In genomic region chr2:144583741-144584453, GRCh38 we compare ENCODE assay signal across 11 cellular contexts.
DNase-seq lines count a peak whose midpoint lies in the region; ATAC-seq, FAIRE-seq and TF ChIP-seq lines count a peak whose summit lies in the region.
"Had no signal": no experiment of that assay in that cellular context is flagged by ENCODE, and none has a peak within 500 bp of the region (broad histone marks: within the 10 kb centered on the region; RNA-seq: fewer than 3 reads in every experiment).

No MANE protein-coding gene starts in this region.

- FAIRE-seq in bronchial epithelial cell (lab: Jason Lieb, UNC): peak; percentile 55

- no peak for TF ChIP-seq POLR2A in IMR-90 (IDR thresholded peaks at IDR 0.05; ENCODE audit: low read depth, low read length)

- 86 to 100% methylated on average over 1 to 2 of the region's 4 CpGs for WGBS in IMR-90 (ENCODE audit: extremely low coverage in 2 of 2, insufficient read length in 1 of 2), 2 experiments

- no peaks in the 10 kb centered on the region for H3K27me3 ChIP-seq in BJ (ENCODE audit: control insufficient read depth, insufficient read depth, low read length)
- H3K27me3 ChIP-seq in IMR-90 (ENCODE audit: control insufficient read depth, insufficient read depth, low read length): no peaks in the 10 kb centered on the region
- H3K27me3 ChIP-seq in bronchial epithelial cell (ENCODE audit: control insufficient read depth, insufficient read depth, low read length): no peaks in the 10 kb centered on the region
- no peaks in the 10 kb centered on the region for H3K27me3 ChIP-seq in left lung

- H2AK5ac ChIP-seq in IMR-90 (ENCODE audit: low read depth, low read length): no peak overlapping the region

- no peak overlapping the region for H3K4me3 ChIP-seq in BJ (ENCODE audit: low read depth, low read length)
- no peak overlapping the region for H3K4me3 ChIP-seq in IMR-90 (ENCODE audit: insufficient read depth, low read depth, low read length)
- H3K4me3 ChIP-seq in bronchial epithelial cell (ENCODE audit: low read depth, low read length): no peak overlapping the region
- H3K4me3 ChIP-seq in left lung: no peak overlapping the region
- H3K4me3 ChIP-seq: psoas muscle had no signal

- peak overlapping the region in 4 of 10 donors; percentile 4 to 13 (median 6) for H3K27ac Mint-ChIP-seq in naive thymus-derived CD8-positive, alpha-beta T cell

- DNase-seq in BJ (ENCODE audit: low read depth) (peak; percentile 62), IMR-90 (peak; percentile 90), bronchial epithelial cell (ENCODE audit: low read depth) (peak; percentile 90), left lung (no peak), sciatic nerve (ENCODE audit: low spot score) (no peak), DMS153 treated with DMSO at 0.1 percent for 48 hours (lab: John Stamatoyannopoulos, UW; ENCODE audit: unreplicated experiment) (no peak), NCI-H2171 (lab: John Stamatoyannopoulos, UW) (no peak)
- DNase-seq in naive thymus-derived CD8-positive, alpha-beta T cell: no peak
- DNase-seq: cortex of kidney, islet precursor cell, psoas muscle had no signal

- no peak overlapping the region for H2AK9ac ChIP-seq in IMR-90 (replicated peaks; ENCODE audit: low read depth, low read length, poor library complexity)

- peak overlapping the region; percentile 10; the same call in 1 of the 3 replicates for H2BK15ac ChIP-seq in IMR-90 (ENCODE audit: low read depth, low read length)

- H3K4me2 ChIP-seq in IMR-90 (ENCODE audit: low read depth, low read length): no peak overlapping the region

- no peaks in the 10 kb centered on the region for H3K9me3 ChIP-seq in IMR-90 (ENCODE audit: control insufficient read depth, insufficient read depth, low read length)
- H3K9me3 ChIP-seq in left lung: no peaks in the 10 kb centered on the region
- H3K9me3 ChIP-seq: psoas muscle had no signal

- TF ChIP-seq CTCF in BJ (IDR thresholded peaks at IDR 0.05; ENCODE audit: insufficient read depth, low read depth, low read length): no peak
- no peak for TF ChIP-seq CTCF in IMR-90 (conservative IDR thresholded peaks at IDR 0.05; ENCODE audit: low read depth, low read length)
- TF ChIP-seq CTCF in bronchial epithelial cell (IDR thresholded peaks at IDR 0.05; ENCODE audit: insufficient read depth, low read length, severe bottlenecking): no peak
- no peak for TF ChIP-seq CTCF in left lung (IDR thresholded peaks at IDR 0.05)

- POLR2A ChIA-PET in BJ (lab: Charles Lee) (no interaction called here), IMR-90 (lab: Charles Lee; ENCODE audit: unreplicated experiment) (no interaction called here)
- POLR2A ChIA-PET in naive thymus-derived CD8-positive, alpha-beta T cell (lab: Charles Lee): no interaction called here

- H2BK120ac ChIP-seq in IMR-90 (ENCODE audit: low read depth, low read length): peak overlapping the region; percentile 75

- peaks cover 4 to 47% (median 23%) of the 10 kb centered on the region in 4 donors for H3K4me1 Mint-ChIP-seq in naive thymus-derived CD8-positive, alpha-beta T cell

- H4K91ac ChIP-seq in IMR-90 (ENCODE audit: insufficient read depth, low read depth, low read length): 0 out of 2 replicates have a peak overlapping the region, but pooled peaks have one; percentile 5

- CTCF ChIA-PET in BJ (lab: Yijun Ruan, JAX): interaction anchor here (1.8 kb wide), 1 partner anchor 16 kb away, joined by 3 read pairs; no protein-coding TSS in a partner anchor
- CTCF ChIA-PET in IMR-90 (lab: Yijun Ruan, JAX): interaction anchor here (0.6 to 1.1 kb wide), 3 partner anchors 9 to 828 kb away, joined by 3 to 4 read pairs (median 3); no protein-coding TSS in a partner anchor

- H3K4me3 Mint-ChIP-seq in naive thymus-derived CD8-positive, alpha-beta T cell: peak overlapping the region in 1 of 10 donors; percentile 11

- H3K36me3 Mint-ChIP-seq in naive thymus-derived CD8-positive, alpha-beta T cell: no peaks in the 10 kb centered on the region

- peak overlapping the region; percentile 49; the same call in 1 of the 2 replicates for H2BK20ac ChIP-seq in IMR-90 (ENCODE audit: low read depth, low read length)

- no peak overlapping the region for H2AFZ ChIP-seq in IMR-90 (replicated peaks; ENCODE audit: low read length, poor library complexity)

- H2BK5ac ChIP-seq in IMR-90 (ENCODE audit: low read depth, low read length, poor library complexity, severe bottlenecking): peak overlapping the region; percentile 31

- no peak for TF ChIP-seq RAD21 in IMR-90 (IDR thresholded peaks at IDR 0.05; ENCODE audit: low read length)

- H3K36me3 ChIP-seq in BJ (ENCODE audit: control insufficient read depth, insufficient read depth, low read length) (no peaks in the 10 kb centered on the region), IMR-90 (ENCODE audit: control insufficient read depth, insufficient read depth, low read length) (no peaks in the 10 kb centered on the region), bronchial epithelial cell (ENCODE audit: control insufficient read depth, insufficient read depth, low read length) (no peaks in the 10 kb centered on the region), left lung (no peaks in the 10 kb centered on the region)

- no peak overlapping the region for H3K56ac ChIP-seq in IMR-90 (ENCODE audit: extremely low read depth, insufficient read depth, low read length)

- H3K4me1 ChIP-seq in IMR-90 (ENCODE audit: control insufficient read depth, insufficient read depth, low read length) (peaks cover 3% of the 10 kb centered on the region; the same call in 1 of the 2 replicates), left lung (peaks cover 0 to 31% of the 10 kb centered on the region in 2 donors)
- H3K4me1 ChIP-seq: psoas muscle had no signal

- H3K4ac ChIP-seq in IMR-90 (ENCODE audit: low read depth, low read length): peak overlapping the region; percentile 59; the same call in 1 of the 2 replicates

- dilution Hi-C loops in IMR-90 (cut with HindIII; ENCODE audit: low sequenced_read_pairs, unreplicated experiment): no loop called here

- no peaks in the 10 kb centered on the region for H3K9me3 Mint-ChIP-seq in naive thymus-derived CD8-positive, alpha-beta T cell

- intact Hi-C loops in IMR-90 (cut with micrococcal nuclease): no loop called here
- intact Hi-C loops in left lung (cut with DNase I): no loop called here
- intact Hi-C loops in sciatic nerve (cut with DNase I): no loop called here

- H3K14ac ChIP-seq in IMR-90 (replicated peaks; ENCODE audit: low read depth, low read length): 0 out of 2 replicates have a peak overlapping the region, but pooled peaks have one; percentile 15

- H4K8ac ChIP-seq in IMR-90 (ENCODE audit: low read depth in 2 of 2, low read length in 2 of 2): 0 out of 4 replicates have a peak overlapping the region, but pooled peaks of 1 of the 2 experiments have one; percentile 22

- H3K79me1 ChIP-seq in IMR-90 (ENCODE audit: low read depth in 1 of 2, low read length in 2 of 2): no peaks in the 10 kb centered on the region

- H3K9ac ChIP-seq in IMR-90 (ENCODE audit: low read depth, low read length): no peak overlapping the region

- no peaks in the 10 kb centered on the region for H3K9me1 ChIP-seq in IMR-90 (ENCODE audit: insufficient read depth, low read length)

- H3K27ac ChIP-seq in IMR-90 (ENCODE audit: insufficient read depth, low read length) (no peak overlapping the region), left lung (no peak overlapping the region)
- H3K27ac ChIP-seq: psoas muscle had no signal

- in situ Hi-C loops in IMR-90 (cut with MboI; ENCODE audit: low sequenced_read_pairs): no loop called here

- H3K27me3 Mint-ChIP-seq in naive thymus-derived CD8-positive, alpha-beta T cell: peaks cover 0 to 8% (median 0%) of the 10 kb centered on the region in 5 donors

- peak overlapping the region; percentile 53 for H3K18ac ChIP-seq in IMR-90 (ENCODE audit: low read depth, low read length)

- no peak overlapping the region for H3K23ac ChIP-seq in IMR-90 (ENCODE audit: low read depth, low read length)

- no peaks in the 10 kb centered on the region for H4K20me1 ChIP-seq in IMR-90 (ENCODE audit: insufficient read depth, low read length)

- no TSS peak for BruUV-seq in IMR-90 (replicated peaks; lab: Mats Ljungman, UMichigan)

- H4K5ac ChIP-seq in IMR-90 (ENCODE audit: low read depth, low read length): no peak overlapping the region

- ATAC-seq in IMR-90 (ENCODE audit: low read depth) (peak; percentile 93), left lung (peak; percentile 36), sciatic nerve (no peak)
- no peak for ATAC-seq in naive thymus-derived CD8-positive, alpha-beta T cell
- ATAC-seq: psoas muscle had no signal

TF ChIP-seq in IMR-90, 13 proteins besides CTCF, POLR2A, EP300 and RAD21:
- TF ChIP-seq RFX5 (IDR thresholded peaks at IDR 0.05; ENCODE audit: low read depth, low read length): no peak
- TF ChIP-seq BHLHE40 (IDR thresholded peaks at IDR 0.05; ENCODE audit: low read depth, low read length): no peak
- no peak for TF ChIP-seq ELK1 (IDR thresholded peaks at IDR 0.05; ENCODE audit: borderline replicate concordance, low read depth, low read length)
- TF ChIP-seq CEBPB (IDR thresholded peaks at IDR 0.05; ENCODE audit: low read depth, low read length): peak; percentile 93
- TF ChIP-seq MAFK (IDR thresholded peaks at IDR 0.05; ENCODE audit: low read depth, low read length): 0 out of 2 replicates have a peak, but pooled peaks have one; percentile 11
- TF ChIP-seq NFE2L2 (IDR thresholded peaks at IDR 0.05; ENCODE audit: low read depth, low read length): peak; percentile 19; the same call in 1 of the 2 replicates
- TF ChIP-seq RCOR1 (IDR thresholded peaks at IDR 0.05; ENCODE audit: insufficient replicate concordance, low read length): peak; percentile 16
- TF ChIP-seq FOS (IDR thresholded peaks at IDR 0.05; ENCODE audit: low read depth, low read length): peak; percentile 82
- no peak for TF ChIP-seq CHD1 (IDR thresholded peaks at IDR 0.05; ENCODE audit: low read depth, low read length)

Comparison
In these comparisons a context has a peak if more than half of its experiments do, and no peak if none do; other contexts are left out.
1. DNase-seq: peak in BJ (single experiment), IMR-90 (single experiment) and bronchial epithelial cell (single experiment); none in left lung (0 of 2), sciatic nerve (single experiment), DMS153 treated with DMSO at 0.1 percent for 48 hours (single experiment), NCI-H2171 (single experiment) and naive thymus-derived CD8-positive, alpha-beta T cell (0 of 10).
2. ATAC-seq: peak in IMR-90 (single experiment) and left lung (single experiment); none in sciatic nerve (single experiment) and naive thymus-derived CD8-positive, alpha-beta T cell (0 of 2).